19 cellular contexts compared by ENCODE assay signal in genomic region chr14:101895256-101895655, GRCh38.
"Had no signal": no experiment of that assay in that cellular context is flagged by ENCODE, and none has a peak within 500 bp of the region (broad histone marks: within the 10 kb centered on the region; RNA-seq: fewer than 3 reads in every experiment).

No MANE protein-coding gene starts in this region.

- FAIRE-seq: endothelial cell of umbilical vein, keratinocyte had no signal

- ATAC-seq: foreskin keratinocyte; left cardiac atrium; left ventricle myocardium superior; naive thymus-derived CD4-positive, alpha-beta T cell; stimulated activated effector memory CD8-positive, alpha-beta T cell treated with anti-CD3 and anti-CD28 coated beads, Interleukin-12 subunit alpha, Interleukin-12 subunit beta, amount 100 ng/mL, for 72 hours; stimulated activated naive CD8-positive, alpha-beta T cell treated with anti-CD3 and anti-CD28 coated beads, Interleukin-15, Interleukin-2, amounts not matched to agents 100 U/mL and 50 U/mL, for 24 hours had no signal

- H3K36me3 ChIP-seq: ovary had no signal

- H3K4me1 ChIP-seq: foreskin keratinocyte, right atrium auricular region, suprapubic skin, tibial artery had no signal

- H3K4me3 ChIP-seq: lung, ovary, right atrium auricular region, suprapubic skin, tibial artery had no signal

- H3K27me3 ChIP-seq: foreskin keratinocyte, ovary, right atrium auricular region, suprapubic skin, tibial artery had no signal

- H3K27ac ChIP-seq: foreskin keratinocyte, ovary, right atrium auricular region, suprapubic skin, tibial artery had no signal

- DNase-seq: cerebellar nuclear complex; erythroblast; foreskin keratinocyte; immature natural killer cell; left cardiac atrium; left ventricle myocardium superior; mesenchymal stem cell; naive thymus-derived CD4-positive, alpha-beta T cell; stimulated activated CD4-positive, alpha-beta T cell treated with anti-CD3 and anti-CD28 coated beads, Interleukin-4, amount 100 ng/mL, for 1 hour; stimulated activated CD8-positive, alpha-beta memory T cell treated with anti-CD3 and anti-CD28 coated beads, Interleukin-4, amount 100 ng/mL, for 48 hours; stimulated activated naive CD8-positive, alpha-beta T cell treated with anti-CD3 and anti-CD28 coated beads, Interleukin-15, Interleukin-2, amounts not matched to agents 100 U/mL and 50 U/mL, for 24 hours; tibial artery had no signal

- H3K9me3 ChIP-seq: ovary, right atrium auricular region, suprapubic skin, tibial artery had no signal
